Comparison of ENCODE assay signal across 8 cellular contexts in genomic region chr13:75219479-75220237, GRCh38.
DNase-seq lines count a peak whose midpoint lies in the region; ATAC-seq and TF ChIP-seq lines count a peak whose summit lies in the region.

No MANE protein-coding gene starts in this region.

- TF ChIP-seq CTCF in AG09309 (IDR thresholded peaks at IDR 0.05; ENCODE audit: control insufficient read depth, insufficient read depth, low read depth, low read length, missing control alignments): peak; percentile 99

- ATAC-seq in GM18867 (IDR thresholded peaks at IDR 0.05; ENCODE audit: unreplicated experiment) (peak; percentile 96), HG03095 (IDR thresholded peaks at IDR 0.05; ENCODE audit: unreplicated experiment) (peak; percentile 95)

- DNase-seq in AG09309 (ENCODE audit: low read depth) (peak; percentile 16), NCI-H2227 (lab: John Stamatoyannopoulos, UW; ENCODE audit: unreplicated experiment) (peak; percentile 85), cerebellum (ENCODE audit: low spot score) (peak; percentile 65), kidney glomerular epithelial cell (lab: John Stamatoyannopoulos, UW) (peak; percentile 57)
- peak; percentile 80 for DNase-seq in activated CD4-positive, alpha-beta T cell treated with anti-CD3 and anti-CD28 coated beads for 1 hour
- DNase-seq in stimulated activated CD4-positive, alpha-beta T cell treated with anti-CD3 and anti-CD28 coated beads, Interleukin-2, amount 100 ng/mL, for 24 hours: peak; percentile 89 to 91

- H3K4me3 ChIP-seq in AG09309 (ENCODE audit: control insufficient read depth, low read depth, low read length): peak overlapping the region; percentile 24

Comparison
In these comparisons a context has a peak if more than half of its experiments do, and no peak if none do; other contexts are left out.
1. Peak in every context shown above with its lines: DNase-seq, ATAC-seq and H3K4me3 ChIP-seq.
2. DNase-seq: peak in every context shown above with its lines; median percentile 90 in stimulated activated CD4-positive, alpha-beta T cell treated with anti-CD3 and anti-CD28 coated beads, Interleukin-2, amount 100 ng/mL, for 24 hours; 85 in NCI-H2227; 80 in activated CD4-positive, alpha-beta T cell treated with anti-CD3 and anti-CD28 coated beads for 1 hour; 65 in cerebellum; 57 in kidney glomerular epithelial cell; 16 in AG09309.